Comparison of ENCODE assay signal across 1 cellular context in the genomic region with DNA sequence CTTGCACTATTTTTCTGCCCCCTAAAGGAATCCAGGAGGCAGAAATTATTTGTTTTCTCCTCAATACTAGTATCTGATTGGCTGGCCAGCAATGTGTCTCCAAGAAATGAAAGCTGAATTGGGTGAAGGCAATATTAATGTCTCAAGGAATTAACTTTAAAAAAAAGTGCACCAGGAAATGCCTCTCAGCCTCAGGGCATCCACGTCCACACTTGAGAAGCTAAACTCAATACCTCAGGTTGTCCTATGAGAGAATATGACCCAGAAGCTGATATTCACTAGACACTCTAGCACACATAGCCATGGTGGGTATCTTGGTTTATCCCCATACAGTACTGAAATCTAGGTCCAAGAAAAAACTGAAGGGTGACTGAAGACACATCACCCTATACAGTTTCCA.
TF ChIP-seq lines count a peak whose summit lies in the region.

No MANE protein-coding gene starts in this region.

TF ChIP-seq in HepG2, 621 proteins besides CTCF, POLR2A, EP300 and RAD21 (continued from another document):
- TF ChIP-seq JUNB (CRISPR knock-in tag; IDR thresholded peaks at IDR 0.05; ENCODE audit: borderline replicate concordance): no peak
- no peak for TF ChIP-seq ZNF30 (CRISPR knock-in tag; IDR thresholded peaks at IDR 0.05)
- TF ChIP-seq ZNF614 (CRISPR knock-in tag; IDR thresholded peaks at IDR 0.05; ENCODE audit: borderline replicate concordance): no peak
- TF ChIP-seq PATZ1 (CRISPR knock-in tag; IDR thresholded peaks at IDR 0.05): no peak
- TF ChIP-seq PAWR (CRISPR knock-in tag; IDR thresholded peaks at IDR 0.05; ENCODE audit: borderline replicate concordance): no peak
- TF ChIP-seq ZBTB21 (CRISPR knock-in tag; IDR thresholded peaks at IDR 0.05): no peak
- TF ChIP-seq POLR2AphosphoS2 (IDR thresholded peaks at IDR 0.05; ENCODE audit: low read depth, low read length): no peak
- TF ChIP-seq SP2 (CRISPR knock-in tag; IDR thresholded peaks at IDR 0.05): no peak
- TF ChIP-seq ZNF33B (CRISPR knock-in tag; IDR thresholded peaks at IDR 0.05): no peak
- TF ChIP-seq TSC22D2 (CRISPR knock-in tag; IDR thresholded peaks at IDR 0.05; ENCODE audit: borderline replicate concordance): no peak
- TF ChIP-seq, protein P1, sequence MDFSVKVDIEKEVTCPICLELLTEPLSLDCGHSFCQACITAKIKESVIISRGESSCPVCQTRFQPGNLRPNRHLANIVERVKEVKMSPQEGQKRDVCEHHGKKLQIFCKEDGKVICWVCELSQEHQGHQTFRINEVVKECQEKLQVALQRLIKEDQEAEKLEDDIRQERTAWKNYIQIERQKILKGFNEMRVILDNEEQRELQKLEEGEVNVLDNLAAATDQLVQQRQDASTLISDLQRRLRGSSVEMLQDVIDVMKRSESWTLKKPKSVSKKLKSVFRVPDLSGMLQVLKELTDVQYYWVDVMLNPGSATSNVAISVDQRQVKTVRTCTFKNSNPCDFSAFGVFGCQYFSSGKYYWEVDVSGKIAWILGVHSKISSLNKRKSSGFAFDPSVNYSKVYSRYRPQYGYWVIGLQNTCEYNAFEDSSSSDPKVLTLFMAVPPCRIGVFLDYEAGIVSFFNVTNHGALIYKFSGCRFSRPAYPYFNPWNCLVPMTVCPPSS (IDR thresholded peaks at IDR 0.05): no peak
TF ChIP-seq in HepG2: peak in this region for 0.
